Comparison of ENCODE assay signal across 17 cellular contexts in the genomic region with DNA sequence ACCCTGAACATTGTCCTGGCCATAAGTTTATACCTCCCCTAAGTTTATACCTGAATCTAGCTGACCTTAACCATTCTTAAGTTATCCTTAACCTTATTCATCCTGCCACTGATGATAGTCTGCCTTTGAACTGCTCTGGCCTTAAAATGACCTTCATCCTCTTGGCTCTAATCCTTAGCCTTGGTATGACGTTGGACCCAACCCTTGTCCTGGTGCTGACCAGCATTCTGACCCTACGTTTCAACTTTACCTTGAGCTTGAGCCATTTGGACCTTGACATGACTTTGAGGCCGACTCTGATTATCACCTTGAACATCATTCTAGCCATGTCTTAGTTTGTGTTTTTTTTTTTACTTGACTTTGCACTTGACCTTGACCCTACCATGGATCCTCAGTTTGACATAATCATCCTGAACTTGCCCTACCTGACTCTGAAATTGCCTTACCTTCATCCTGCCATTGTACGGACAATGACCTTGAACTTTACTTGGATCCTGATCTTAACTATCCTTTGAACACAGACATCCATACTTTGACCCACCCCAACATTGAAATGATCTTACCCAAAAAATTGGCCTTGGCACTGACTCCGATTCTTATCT.
"Had no signal": no experiment of that assay in that cellular context is flagged by ENCODE, and none has a peak within 500 bp of the region (broad histone marks: within the 10 kb centered on the region; RNA-seq: fewer than 3 reads in every experiment).

No MANE protein-coding gene starts in this region.

- H3K4me2 ChIP-seq: hepatocyte, smooth muscle cell had no signal

- H3K4me3 ChIP-seq: esophagus squamous epithelium, hepatocyte, smooth muscle cell, thyroid gland had no signal

- H3K9me3 ChIP-seq: esophagus squamous epithelium, thyroid gland had no signal

- H3K27me3 ChIP-seq: esophagus squamous epithelium, hepatocyte, thyroid gland had no signal

- ATAC-seq: activated T-cell treated with anti-CD3 and anti-CD28 coated beads, Interleukin-2, amount 50 U/mL, for 72 hours; left colon; stimulated activated effector memory CD8-positive, alpha-beta T cell treated with anti-CD3 and anti-CD28 coated beads, Interleukin-12 subunit alpha, Interleukin-12 subunit beta, amount 100 ng/mL, for 72 hours had no signal

- DNase-seq: activated B cell treated with CpG ODN at 0.5 μM for 24 hours; activated CD4-positive, alpha-beta T cell treated with anti-CD3 and anti-CD28 coated beads, Interleukin-2, amount 10 ng/mL, durations not matched to agents 7 days and 5 days; activated gamma-delta T cell treated with Interleukin-2 at 50 U/mL for 16 hours; activated T-cell treated with anti-CD3 and anti-CD28 coated beads, Interleukin-2, amount 50 U/mL, for 72 hours; dermis blood vessel endothelial cell; effector memory CD4-positive, alpha-beta T cell; esophagus squamous epithelium; left colon; mammary epithelial cell; nephron progenitor cell; stimulated activated CD4-positive, alpha-beta T cell treated with anti-CD3 and anti-CD28 coated beads, Interleukin-4, amount 100 ng/mL, for 24 hours; SW 1271; thyroid gland had no signal

- FAIRE-seq: islet of Langerhans had no signal

- H2AFZ ChIP-seq: hepatocyte had no signal

- H3K27ac ChIP-seq: esophagus squamous epithelium, hepatocyte, thyroid gland had no signal
